In genomic region chr7:131326576-131326975, GRCh38 we compare ENCODE assay signal across 8 cellular contexts. TPM values are rescaled to one million over a fixed set of nuclear protein-coding genes. Genes with fewer than 3 reads are reported as not detected.
A peak's percentile ranks its signal among the peaks of the same experiment; 100 is the strongest.
DNase-seq lines count a peak whose midpoint lies in the region; ATAC-seq and TF ChIP-seq lines count a peak whose summit lies in the region.

No MANE protein-coding gene starts in this region.

- H3K4me3 ChIP-seq in CD8-positive, alpha-beta T cell (ENCODE audit: low read depth, low read length), result peak overlapping the region; percentile 95
- H3K4me3 ChIP-seq in PC-9 (peak overlapping the region; percentile 91), endodermal cell (ENCODE audit: low read length) (peak overlapping the region; percentile 95), osteoblast (ENCODE audit: insufficient read depth, low read length) (peak overlapping the region; percentile 98)

- H4K20me1 ChIP-seq in PC-9 (ENCODE audit: insufficient read depth), result no peaks in the 10 kb centered on the region
- peaks cover 21% of the 10 kb centered on the region for H4K20me1 ChIP-seq in osteoblast (ENCODE audit: insufficient read depth, low read length)

- CTCF ChIA-PET in CD8-positive, alpha-beta T cell (lab: Charles Lee), result interaction anchor here (0.6 to 1.5 kb wide), 3 partner anchors 10 to 76 kb away, joined by 3 to 4 read pairs (median 4); no protein-coding TSS in a partner anchor
- CTCF ChIA-PET in PC-9 (lab: Charles Lee), result interaction anchor here (0.6 kb wide), 1 partner anchor 153 kb away, joined by 9 read pairs; no protein-coding TSS in a partner anchor

- H3F3A ChIP-seq in PC-9 (ENCODE audit: insufficient read depth, low read depth), result no peaks in the 10 kb centered on the region; the same call in none of the 2 replicates

- H3K27ac Mint-ChIP-seq in CD8-positive, alpha-beta T cell, result no peak overlapping the region
- no peak overlapping the region for H3K27ac Mint-ChIP-seq in endodermal cell

- no peak overlapping the region for H3K27ac ChIP-seq in CD8-positive, alpha-beta T cell (ENCODE audit: low read depth, low read length)
- H3K27ac ChIP-seq in PC-9 (peak overlapping the region; percentile 76), endodermal cell (ENCODE audit: low read depth, low read length) (no peak overlapping the region), osteoblast (ENCODE audit: low read depth, low read length) (peak overlapping the region; percentile 93)

- H3K27me3 Mint-ChIP-seq in CD8-positive, alpha-beta T cell (ENCODE audit: low read depth), result no peaks in the 10 kb centered on the region
- H3K27me3 Mint-ChIP-seq in endodermal cell (ENCODE audit: insufficient read depth), result no peaks in the 10 kb centered on the region

- H3K79me2 ChIP-seq in PC-9 (ENCODE audit: low read depth) (peaks cover 57% of the 10 kb centered on the region), osteoblast (ENCODE audit: insufficient read depth, low read length) (peaks cover 44% of the 10 kb centered on the region)

- peaks cover 64% of the 10 kb centered on the region for H3K4me1 Mint-ChIP-seq in CD8-positive, alpha-beta T cell (ENCODE audit: low read depth)
- H3K4me1 Mint-ChIP-seq in endodermal cell, result peaks cover 39% of the 10 kb centered on the region

- no peak for TF ChIP-seq CTCF in CD8-positive, alpha-beta T cell (IDR thresholded peaks at IDR 0.05)
- no peak for TF ChIP-seq CTCF in PC-9 (conservative IDR thresholded peaks at IDR 0.05)
- TF ChIP-seq CTCF in endodermal cell (conservative IDR thresholded peaks at IDR 0.05), result no peak
- TF ChIP-seq CTCF in osteoblast (IDR thresholded peaks at IDR 0.05; ENCODE audit: extremely low read depth, low read depth, low read length), result no peak

- in situ Hi-C loops in G401 (cut with HindIII; ENCODE audit: low sequenced_read_pairs), result no loop called here

- whole genome bisulfite sequencing in endodermal cell (ENCODE audit: insufficient coverage in 1 of 2, insufficient read length in 1 of 2), 2 experiments, result 93 to 95% methylated on average over 5 to 6 of the region's 6 CpGs

- no peaks in the 10 kb centered on the region for H3K9me3 ChIP-seq in CD8-positive, alpha-beta T cell (ENCODE audit: low read length)
- H3K9me3 ChIP-seq in PC-9 (ENCODE audit: insufficient read depth, low read depth), result no peaks in the 10 kb centered on the region
- peaks cover 5% of the 10 kb centered on the region for H3K9me3 ChIP-seq in endodermal cell (ENCODE audit: control insufficient read depth, low read length)
- H3K9me3 ChIP-seq in osteoblast (ENCODE audit: low read depth, low read length), result no peaks in the 10 kb centered on the region

- peaks cover 32% of the 10 kb centered on the region for H3K4me1 ChIP-seq in CD8-positive, alpha-beta T cell (ENCODE audit: insufficient read depth, low read length)
- H3K4me1 ChIP-seq in PC-9 (replicated peaks; ENCODE audit: insufficient read depth) (peaks cover 45% of the 10 kb centered on the region), endodermal cell (ENCODE audit: control insufficient read depth, insufficient read depth, low read length) (no peaks in the 10 kb centered on the region), osteoblast (ENCODE audit: insufficient read depth, low read length) (peaks cover 20% of the 10 kb centered on the region)

- no peaks in the 10 kb centered on the region for H3K9me2 ChIP-seq in PC-9 (ENCODE audit: insufficient read depth)

- H3K36me3 Mint-ChIP-seq in CD8-positive, alpha-beta T cell, result peaks cover 19% of the 10 kb centered on the region
- peaks cover 11% of the 10 kb centered on the region for H3K36me3 Mint-ChIP-seq in endodermal cell (ENCODE audit: low read depth)

- H3K27me3 ChIP-seq in CD8-positive, alpha-beta T cell (ENCODE audit: insufficient read depth, low read length), result no peaks in the 10 kb centered on the region
- H3K27me3 ChIP-seq in PC-9 (ENCODE audit: insufficient read depth, low read depth) (no peaks in the 10 kb centered on the region), endodermal cell (ENCODE audit: control insufficient read depth, insufficient read depth, low read length, poor library complexity, severe bottlenecking) (no peaks in the 10 kb centered on the region), osteoblast (ENCODE audit: insufficient read depth, low read length) (no peaks in the 10 kb centered on the region)

- no TSS peak for BruUV-seq in PC-9 (replicated peaks; lab: Mats Ljungman, UMichigan)

- no peak overlapping the region for H3K9ac ChIP-seq in endodermal cell (ENCODE audit: extremely low read depth, low read length, poor library complexity, severe bottlenecking)

- ATAC-seq in CD8-positive, alpha-beta T cell, result no peak
- ATAC-seq in HG02884 (IDR thresholded peaks at IDR 0.05; ENCODE audit: unreplicated experiment), result no peak
- no peak for ATAC-seq in GM18909 (IDR thresholded peaks at IDR 0.05; ENCODE audit: poor library complexity, unreplicated experiment)

- H2AFZ ChIP-seq in PC-9 (peak overlapping the region; percentile 95), osteoblast (ENCODE audit: low read length) (peak overlapping the region; percentile 97)

- no peaks in the 10 kb centered on the region for H3K36me3 ChIP-seq in CD8-positive, alpha-beta T cell (ENCODE audit: insufficient read depth, low read length)
- no peaks in the 10 kb centered on the region for H3K36me3 ChIP-seq in PC-9 (ENCODE audit: low read depth)
- no peaks in the 10 kb centered on the region for H3K36me3 ChIP-seq in endodermal cell (ENCODE audit: control insufficient read depth, insufficient read depth, low read length)
- no peaks in the 10 kb centered on the region for H3K36me3 ChIP-seq in osteoblast (ENCODE audit: insufficient read depth, low read length)

- POLR2A ChIA-PET in CD8-positive, alpha-beta T cell (lab: Charles Lee), result interaction anchor here (1.1 to 3.2 kb wide), 4 partner anchors 8 to 269 kb away, joined by 3 to 29 read pairs (median 4); no protein-coding TSS in a partner anchor
- POLR2A ChIA-PET in PC-9 (lab: Charles Lee; ENCODE audit: unreplicated experiment), result interaction anchor here (0.5 to 0.6 kb wide), 3 partner anchors 8 to 91 kb away, joined by 4 to 9 read pairs (median 8); no protein-coding TSS in a partner anchor

- no peak for DNase-seq in CD8-positive, alpha-beta T cell
- DNase-seq in PC-9, result no peak
- DNase-seq in endodermal cell, result no peak
- no peak for DNase-seq in osteoblast (ENCODE audit: insufficient read length, low spot score, missing footprints)
- no peak for DNase-seq in amniotic stem cell (lab: John Stamatoyannopoulos, UW)
- no peak for DNase-seq in G401 (ENCODE audit: low spot score)

- no peaks in the 10 kb centered on the region for H3K9me3 Mint-ChIP-seq in CD8-positive, alpha-beta T cell
- H3K9me3 Mint-ChIP-seq in endodermal cell, result peaks cover 8% of the 10 kb centered on the region

- H3K4me2 ChIP-seq in PC-9, result peak overlapping the region; percentile 95
- peak overlapping the region; percentile 98 for H3K4me2 ChIP-seq in osteoblast (ENCODE audit: insufficient read depth, low read length)

- intact Hi-C loops in CD8-positive, alpha-beta T cell (cut with DNase I, micrococcal nuclease), result loop anchor here (2.0 to 5.0 kb wide), 5 partner anchors 89 to 1254 kb away; partner anchors contain the start of genes COPG2 (in 1 of the 2) and KLHDC10 (in 1 of the 2)
- intact Hi-C loops in PC-9 (cut with micrococcal nuclease; ENCODE audit: unreplicated experiment), result loop anchor here (5.0 kb wide), 2 partner anchors 46 to 96 kb away; no protein-coding TSS in a partner anchor

- peak overlapping the region; percentile 92 for H3K4me3 Mint-ChIP-seq in CD8-positive, alpha-beta T cell
- H3K4me3 Mint-ChIP-seq in endodermal cell, result peak overlapping the region; percentile 100

RNA-seq across cellular contexts. Expression of gene MKLN1, which starts 1.1 kb away (rescaled TPM):
- 10 to 100 TPM; 43.2 to 54.5 TPM for total RNA-seq in CD8-positive, alpha-beta T cell
- total RNA-seq in PC-9 (2021) (60.1 and 61.1 TPM in 2 replicates), endodermal cell (10 to 100 TPM; 69.3 to 71.8 TPM), osteoblast (49.8 and 52.8 TPM in 2 replicates)
- 25.3 TPM for polyA plus RNA-seq in endodermal cell (2013, experiment 1 of 2)
- 27.7 TPM for polyA plus RNA-seq in endodermal cell (2013, experiment 2 of 2)
- total RNA-seq in G401 (2014; rRNA removed; shearing (Covaris generic)), result 25.2 and 37.5 TPM in 2 replicates

Comparison
In these comparisons a context has a peak if more than half of its experiments do, and no peak if none do; other contexts are left out.
1. H3K27ac ChIP-seq: peak in PC-9 (single experiment) and osteoblast (single experiment); none in CD8-positive, alpha-beta T cell (single experiment) and endodermal cell (single experiment).
2. Peak in every context shown above with its lines, with median percentiles within 50 percentile points of each other: H3K4me3 ChIP-seq.